In the genomic region with DNA sequence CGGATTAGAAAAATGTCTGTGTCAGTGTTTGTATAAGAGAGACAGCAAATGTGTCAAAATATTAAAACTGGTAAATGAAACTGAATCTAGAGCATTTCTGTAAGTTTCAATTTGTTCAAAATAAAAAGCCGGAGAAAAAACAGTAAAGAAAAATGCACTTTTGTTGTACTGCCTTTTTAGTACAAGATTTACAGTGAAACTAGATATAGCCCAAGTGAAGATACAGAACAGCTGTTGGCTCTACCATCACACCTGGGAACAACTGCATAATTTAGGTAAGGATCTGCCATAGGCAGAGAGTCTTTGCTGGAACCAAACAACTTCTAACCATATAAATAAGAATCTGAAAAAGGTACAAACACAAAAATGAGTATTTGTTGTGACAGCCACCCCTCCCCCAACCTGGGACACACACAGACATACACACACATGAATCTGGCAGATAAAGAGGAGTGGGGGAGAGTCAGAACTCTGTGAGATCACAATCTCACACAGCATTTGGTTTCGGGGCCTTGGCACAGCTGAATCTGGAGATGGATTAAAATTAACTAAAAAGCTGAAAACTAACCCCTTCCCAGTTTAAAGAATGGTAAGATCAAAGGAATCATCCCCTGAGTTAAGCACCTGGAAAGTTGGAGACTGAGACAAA, we compare ENCODE assay signal across 18 cellular contexts.
"Had no signal": no experiment of that assay in that cellular context is flagged by ENCODE, and none has a peak within 500 bp of the region (broad histone marks: within the 10 kb centered on the region; RNA-seq: fewer than 3 reads in every experiment).

No MANE protein-coding gene starts in this region.

- H3K36me3 ChIP-seq: esophagus muscularis mucosa, left lung, tibial artery, uterus had no signal

- H3K9me3 ChIP-seq: esophagus muscularis mucosa, left lung, tibial artery, uterus had no signal

- FAIRE-seq: keratinocyte had no signal

- H3K27ac ChIP-seq: coronary artery, esophagus muscularis mucosa, left lung, skin epidermis, tibial artery, uterus had no signal

- H3K4me3 ChIP-seq: coronary artery, esophagus muscularis mucosa, left lung, skin epidermis, tibial artery, uterus had no signal

- DNase-seq: activated CD4-positive, alpha-beta T cell treated with anti-CD3 and anti-CD28 coated beads, Interleukin-2, amount 10 ng/mL, durations not matched to agents 7 days and 5 days; activated CD8-positive, alpha-beta memory T cell treated with anti-CD3 and anti-CD28 coated beads, Interleukin-2, amount 50 U/mL, for 48 hours; activated naive CD8-positive, alpha-beta T cell treated with anti-CD3 and anti-CD28 coated beads for 36 hours; central memory CD4-positive, alpha-beta T cell; hippocampal formation; left lung; mammary epithelial cell; nucleus accumbens; stimulated activated CD4-positive, alpha-beta T cell treated with anti-CD3 and anti-CD28 coated beads, Interleukin-15, amount 100 ng/mL, for 24 hours; stimulated activated CD4-positive, alpha-beta T cell treated with anti-CD3 and anti-CD28 coated beads, Interleukin-4, amount 100 ng/mL, for 1 hour; stimulated activated naive CD4-positive, alpha-beta T cell; tibial artery; uterus had no signal

- ATAC-seq: left lung; natural killer cell treated with Interleukin-12 subunit alpha and Interleukin-12 subunit beta and Interleukin-15 and Interleukin-18, amount 100 ng/mL, for 72 hours had no signal

- H3K27me3 ChIP-seq: esophagus muscularis mucosa, left lung, tibial artery, uterus had no signal

- H3K4me1 ChIP-seq: esophagus muscularis mucosa, left lung, tibial artery, uterus had no signal
